8 cellular contexts compared by ENCODE assay signal in the genomic region with DNA sequence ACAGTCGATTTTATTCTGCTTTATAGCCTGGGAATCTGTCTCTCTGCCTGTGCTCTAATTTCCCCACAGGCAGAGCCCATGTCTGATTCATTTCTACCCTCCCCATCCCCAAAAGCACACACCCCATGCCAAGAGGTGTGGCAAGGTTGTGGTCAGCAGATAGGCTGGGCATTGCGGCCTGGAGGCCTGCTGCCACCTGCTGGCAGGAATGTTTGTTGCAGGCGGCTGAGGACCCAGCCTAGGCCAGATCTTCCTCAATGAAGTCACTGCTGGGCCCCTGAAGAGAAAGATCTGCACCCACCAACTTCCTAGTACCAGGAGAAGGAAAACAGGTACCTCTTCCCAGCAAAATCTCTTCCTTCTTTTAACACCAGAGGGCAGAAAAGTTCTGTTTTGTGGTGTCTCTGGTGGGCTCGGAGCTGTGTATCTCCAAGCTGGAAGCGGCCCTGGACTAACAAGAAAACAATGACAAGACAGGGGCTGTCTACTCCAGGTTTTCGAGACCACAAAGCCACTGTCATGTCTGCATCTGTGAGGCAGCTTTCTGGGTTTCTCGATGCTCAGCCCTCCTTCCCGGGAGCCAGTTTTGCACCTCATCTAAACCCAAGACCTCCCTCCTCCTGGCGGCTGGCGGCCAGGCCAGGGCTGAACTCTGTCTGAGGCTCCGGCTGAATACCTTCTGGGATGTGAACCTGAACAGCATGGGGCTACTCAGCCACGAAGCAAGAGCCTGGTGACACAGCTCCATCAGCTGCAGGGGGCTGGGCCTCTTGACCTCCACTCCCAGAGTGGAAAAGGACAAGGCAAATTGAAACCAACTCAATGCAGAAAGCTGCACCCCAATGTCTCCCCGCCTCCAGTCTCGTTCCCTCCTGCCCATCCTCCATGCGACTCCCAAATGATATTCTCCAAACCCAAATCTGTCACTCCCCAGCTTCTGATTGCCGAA. TPM values are rescaled to one million over a fixed set of nuclear protein-coding genes. Genes with fewer than 3 reads are reported as not detected.
A peak's percentile ranks its signal among the peaks of the same experiment; 100 is the strongest.
DNase-seq lines count a peak whose midpoint lies in the region; ATAC-seq and TF ChIP-seq lines count a peak whose summit lies in the region.

No MANE protein-coding gene starts in this region.

- no peak overlapping the region for H3K4me3 ChIP-seq in GM23248

- CTCF ChIA-PET in Calu3 (lab: Charles Lee): interaction anchor here (0.6 kb wide), 1 partner anchor 9 kb away, joined by 3 read pairs; no protein-coding TSS in a partner anchor

- no peak overlapping the region for H3K4me3 Mint-ChIP-seq in Calu3 (ENCODE audit: low read depth, unreplicated experiment)
- no peak overlapping the region for H3K4me3 Mint-ChIP-seq in stimulated activated naive CD8-positive, alpha-beta T cell treated with anti-CD3 and anti-CD28 coated beads, Interleukin-15, amount 100 ng/mL, for 72 hours

- peak; percentile 91 for TF ChIP-seq CTCF in Calu3 (IDR thresholded peaks at IDR 0.05; ENCODE audit: unreplicated experiment)

- no peak for TF ChIP-seq POLR2A in erythroblast (IDR thresholded peaks at IDR 0.05; ENCODE audit: low read length)

- H3F3A ChIP-seq in GM23248 (ENCODE audit: insufficient read depth): 0 out of 2 replicates have a peak, but pooled peaks cover 9% of the 10 kb centered on the region

- no peaks in the 10 kb centered on the region for H3K36me3 ChIP-seq in GM23248 (ENCODE audit: low read depth)

- intact Hi-C loops in Calu3 (cut with micrococcal nuclease; ENCODE audit: unreplicated experiment): no loop called here

- no peaks in the 10 kb centered on the region for H3K9me2 ChIP-seq in GM23248 (ENCODE audit: insufficient read depth)

- H3K27me3 ChIP-seq in GM23248 (replicated peaks; ENCODE audit: insufficient read depth): no peaks in the 10 kb centered on the region

- H3K79me2 ChIP-seq in GM23248 (ENCODE audit: insufficient read depth): peaks cover 62% of the 10 kb centered on the region

- no peaks in the 10 kb centered on the region for H4K20me1 ChIP-seq in GM23248 (ENCODE audit: insufficient read depth)

- H2AFZ ChIP-seq in GM23248: peak overlapping the region; percentile 34

- no peaks in the 10 kb centered on the region for H3K9me3 ChIP-seq in GM23248 (ENCODE audit: low read depth)

- H3K27ac ChIP-seq in GM23248: peak overlapping the region; percentile 68

- DNase-seq in Calu3 (peak; percentile 86), GM23248 (peak; percentile 96), NCI-H774 (lab: John Stamatoyannopoulos, UW) (peak; percentile 33), activated T-cell treated with anti-CD3 and anti-CD28 coated beads for 24 hours (ENCODE audit: low read depth) (peak; percentile 40), erythroblast (lab: John Stamatoyannopoulos, UW) (peak; percentile 73 to 79), midbrain (lab: John Stamatoyannopoulos, UW) (peak; percentile 79), NCI-H1694 treated with DMSO at 0.1 percent for 48 hours (lab: John Stamatoyannopoulos, UW) (no peak)
- DNase-seq in stimulated activated naive CD8-positive, alpha-beta T cell treated with anti-CD3 and anti-CD28 coated beads, Interleukin-15, amount 100 ng/mL, for 72 hours: peak; percentile 62 to 65

- no TSS peak for BruUV-seq in Calu3 (replicated peaks; lab: Mats Ljungman, UMichigan)

- peak; percentile 78 for ATAC-seq in stimulated activated naive CD8-positive, alpha-beta T cell treated with anti-CD3 and anti-CD28 coated beads, Interleukin-15, amount 100 ng/mL, for 72 hours

- in situ Hi-C loops in GM23248 (cut with MboI): no loop called here

- peak overlapping the region; percentile 31 for H3K27ac Mint-ChIP-seq in Calu3 (ENCODE audit: unreplicated experiment)
- no peak overlapping the region for H3K27ac Mint-ChIP-seq in stimulated activated naive CD8-positive, alpha-beta T cell treated with anti-CD3 and anti-CD28 coated beads, Interleukin-15, amount 100 ng/mL, for 72 hours

- peaks cover 22% of the 10 kb centered on the region for H3K4me1 ChIP-seq in GM23248 (ENCODE audit: insufficient read depth)

- H3K9me3 Mint-ChIP-seq in Calu3 (ENCODE audit: low read depth, unreplicated experiment): no peaks in the 10 kb centered on the region
- H3K9me3 Mint-ChIP-seq in stimulated activated naive CD8-positive, alpha-beta T cell treated with anti-CD3 and anti-CD28 coated beads, Interleukin-15, amount 100 ng/mL, for 72 hours: no peaks in the 10 kb centered on the region

- H3K36me3 Mint-ChIP-seq in Calu3 (ENCODE audit: insufficient read depth, unreplicated experiment): peaks cover 9% of the 10 kb centered on the region

- H3K4me1 Mint-ChIP-seq in Calu3 (ENCODE audit: low read depth, unreplicated experiment): peaks cover 47% of the 10 kb centered on the region
- peaks cover 40% of the 10 kb centered on the region for H3K4me1 Mint-ChIP-seq in stimulated activated naive CD8-positive, alpha-beta T cell treated with anti-CD3 and anti-CD28 coated beads, Interleukin-15, amount 100 ng/mL, for 72 hours

- WGBS in GM23248 (ENCODE audit: low coverage in 1 of 2, low lambda C conversion rate in 2 of 2, missing lambda C conversion rate in 2 of 2), 2 experiments: 59 to 62% methylated on average over 16 of the region's 16 CpGs

- H3K4me2 ChIP-seq in GM23248 (ENCODE audit: unreplicated experiment): peak overlapping the region; percentile 46

- peak overlapping the region; percentile 41; the same call in 1 of the 2 replicates for H3K9ac ChIP-seq in GM23248

- H3K27me3 Mint-ChIP-seq in Calu3 (ENCODE audit: unreplicated experiment): no peaks in the 10 kb centered on the region
- no peaks in the 10 kb centered on the region for H3K27me3 Mint-ChIP-seq in stimulated activated naive CD8-positive, alpha-beta T cell treated with anti-CD3 and anti-CD28 coated beads, Interleukin-15, amount 100 ng/mL, for 72 hours

RNA-seq across cellular contexts. Expression of gene ANKS6, which starts 4.9 kb away (rescaled TPM):
- total RNA-seq in Calu3 (2022): 31.5 and 32.2 TPM in 2 replicates
- total RNA-seq in GM23248 (2014; rRNA removed; shearing (Covaris generic)): 14.4 and 26.4 TPM in 2 replicates
- polyA plus RNA-seq in GM23248 (2016; fragmentation: Nextera tagmentation; extraction: Ambion mirVana): 6.1 and 7.1 TPM in 2 replicates

RNA-seq across cellular contexts. Expression of gene GALNT12, which starts 16.0 kb away (rescaled TPM):
- total RNA-seq in Calu3 (2022): 49.2 and 51.2 TPM in 2 replicates
- 7.8 and 10.1 TPM in 2 replicates for total RNA-seq in GM23248 (2014; rRNA removed; shearing (Covaris generic))
- 0.74 and 1.5 TPM in 2 replicates for polyA plus RNA-seq in GM23248 (2016; fragmentation: Nextera tagmentation; extraction: Ambion mirVana)
